Comparison of ENCODE assay signal across 14 cellular contexts in the genomic region with DNA sequence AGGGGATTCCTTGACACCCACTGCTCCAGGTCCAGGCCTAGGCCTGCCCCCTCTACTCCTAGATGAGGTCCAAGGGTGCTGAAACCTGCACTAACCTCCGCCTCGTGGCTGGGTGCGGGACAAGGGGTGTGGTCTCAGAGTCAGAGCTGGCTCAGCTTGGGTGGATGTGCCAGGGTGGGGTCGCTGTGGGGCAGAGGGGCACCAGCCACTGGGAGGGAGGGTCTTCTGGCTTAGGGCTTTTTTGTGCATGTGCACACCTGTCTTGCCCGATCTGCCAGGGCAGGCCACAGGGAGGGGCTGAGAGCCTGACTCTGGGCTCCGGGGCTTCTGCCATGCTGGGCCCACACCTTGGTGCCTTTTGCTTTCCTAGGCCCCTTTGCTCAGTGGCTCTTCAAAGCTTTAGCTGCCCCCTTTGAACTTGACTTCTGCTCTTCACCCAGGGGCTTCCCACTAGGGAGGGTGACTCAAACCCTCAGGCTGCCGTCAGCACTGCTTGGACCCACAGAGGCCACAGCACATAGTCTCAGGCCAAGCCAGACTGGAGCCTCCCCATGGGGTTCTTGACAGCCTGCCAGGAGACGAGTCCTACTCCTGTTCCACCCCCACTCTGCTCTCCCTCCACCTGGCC.
DNase-seq lines count a peak whose midpoint lies in the region; ATAC-seq, FAIRE-seq and TF ChIP-seq lines count a peak whose summit lies in the region.
"Had no signal": no experiment of that assay in that cellular context is flagged by ENCODE, and none has a peak within 500 bp of the region (broad histone marks: within the 10 kb centered on the region; RNA-seq: fewer than 3 reads in every experiment).

No MANE protein-coding gene starts in this region.

- intact Hi-C loops in psoas muscle (cut with DNase I), result loop anchor here in 1 of 2 donors (5.0 to 10.0 kb wide), 2 partner anchors 37 to 185 kb away; no protein-coding TSS in a partner anchor

- no peak for TF ChIP-seq POLR2A in A549 (IDR thresholded peaks at IDR 0.05; ENCODE audit: low read length)

- WGBS in A549 (ENCODE audit: missing lambda C conversion rate), result 80% methylated on average over 8 of the region's 8 CpGs
- WGBS in small intestine, 3 donors, result 55 to 77% (median 74%) methylated on average over 8 of the region's 8 CpGs
- whole genome bisulfite sequencing in psoas muscle, 3 donors, result 84 to 87% (median 86%) methylated on average over 8 of the region's 8 CpGs

- peaks cover 0 to 3% of the 10 kb centered on the region in 2 donors for H3K9me3 Mint-ChIP-seq in activated T-cell treated with anti-CD3 and anti-CD28 coated beads, Interleukin-2, amount 50 U/mL, for 72 hours
- H3K9me3 Mint-ChIP-seq: IgD-negative memory B cell had no signal

- H3K4me3 ChIP-seq in A549 (no peak overlapping the region), HAP-1 (no peak overlapping the region), small intestine (ENCODE audit: low read depth in 1 of 2, low read length in 2 of 2) (no peak overlapping the region), psoas muscle (no peak overlapping the region)
- H3K4me3 ChIP-seq: testis had no signal

- peak overlapping the region; percentile 14 to 90; a peak in 3 of 6 replicates for H3K27ac ChIP-seq in A549
- H3K27ac ChIP-seq in small intestine (ENCODE audit: low read depth in 1 of 2, low read length in 1 of 2), result no peak overlapping the region
- H3K27ac ChIP-seq in psoas muscle, result no peak overlapping the region
- H3K27ac ChIP-seq: neutrophil, testis had no signal

- H3K27me3 ChIP-seq in HAP-1 (ENCODE audit: low read depth) (no peaks in the 10 kb centered on the region), small intestine (ENCODE audit: control insufficient read depth in 2 of 2, insufficient read depth in 2 of 2, low read length in 2 of 2) (no peaks in the 10 kb centered on the region), psoas muscle (ENCODE audit: insufficient read depth in 3 of 3, low read length in 2 of 3) (peaks cover 0 to 2% (median 0%) of the 10 kb centered on the region in 3 donors)
- H3K27me3 ChIP-seq: testis had no signal

- H3K27ac Mint-ChIP-seq in activated T-cell treated with anti-CD3 and anti-CD28 coated beads, Interleukin-2, amount 50 U/mL, for 72 hours, result peak overlapping the region; percentile 38

- DNase-seq in A549 (ENCODE audit: low read depth in 1 of 2, low spot score in 1 of 2) (no peak), Daoy (ENCODE audit: low read depth) (peak; percentile 49), hepatic stellate cell (ENCODE audit: low spot score) (peak; percentile 20), HAP-1 (ENCODE audit: low spot score in 2 of 2) (no peak), small intestine (no peak), psoas muscle (no peak)
- peak; percentile 66 to 77 for DNase-seq in activated T-cell treated with anti-CD3 and anti-CD28 coated beads, Interleukin-2, amount 50 U/mL, for 72 hours
- DNase-seq: erythroblast, NCI-H2081 treated with DMSO at 0.1 percent for 48 hours, testis had no signal

- peak overlapping the region; percentile 11; the same call in 1 of the 3 replicates for H3K4me2 ChIP-seq in A549

- CTCF ChIA-PET in A549 (lab: Yijun Ruan, JAX), result interaction anchor here (0.7 to 2.3 kb wide), 5 partner anchors 13 to 89 kb away, joined by 4 to 8 read pairs (median 5); no protein-coding TSS in a partner anchor

- FAIRE-seq in A549 (lab: Jason Lieb, UNC) (no peak), small intestine (lab: Jason Lieb, UNC) (no peak)
- FAIRE-seq: GM18507 had no signal

- H3K36me3 ChIP-seq in HAP-1 (replicated peaks) (no peaks in the 10 kb centered on the region), small intestine (ENCODE audit: control insufficient read depth in 2 of 2, insufficient read depth in 2 of 2, low read length in 2 of 2) (no peaks in the 10 kb centered on the region), psoas muscle (ENCODE audit: insufficient read depth in 1 of 2, low read depth in 1 of 2) (no peaks in the 10 kb centered on the region)
- H3K36me3 ChIP-seq: neutrophil had no signal

- peaks cover 41% of the 10 kb centered on the region for H3K4me1 ChIP-seq in A549
- peaks cover 13% of the 10 kb centered on the region for H3K4me1 ChIP-seq in HAP-1
- peaks cover 9 to 12% of the 10 kb centered on the region in 2 donors for H3K4me1 ChIP-seq in small intestine (ENCODE audit: control insufficient read depth in 2 of 2, insufficient read depth in 1 of 2, low read depth in 1 of 2, low read length in 1 of 2)
- H3K4me1 ChIP-seq in psoas muscle, result peaks cover 15% of the 10 kb centered on the region

- H3K9me3 ChIP-seq in A549, result 0 out of 3 replicates have a peak, but pooled peaks cover 6% of the 10 kb centered on the region
- no peaks in the 10 kb centered on the region for H3K9me3 ChIP-seq in HAP-1
- H3K9me3 ChIP-seq in small intestine (ENCODE audit: control insufficient read depth, low read depth), result no peaks in the 10 kb centered on the region
- H3K9me3 ChIP-seq in psoas muscle, result no peaks in the 10 kb centered on the region
- H3K9me3 ChIP-seq: neutrophil, testis had no signal

- POLR2A ChIA-PET in A549 (lab: Yijun Ruan, JAX), result no interaction called here

- H3K4me3 Mint-ChIP-seq in activated T-cell treated with anti-CD3 and anti-CD28 coated beads, Interleukin-2, amount 50 U/mL, for 72 hours, result peak overlapping the region; percentile 15 to 71

- no peak for TF ChIP-seq RAD21 in A549 (conservative IDR thresholded peaks at IDR 0.05 in 1 of 2, IDR thresholded peaks at IDR 0.05 in 1 of 2)

- TF ChIP-seq EP300 in A549 (IDR thresholded peaks at IDR 0.05), result no peak

- no peak for TF ChIP-seq CTCF in A549 (IDR thresholded peaks at IDR 0.05)
- no peak for TF ChIP-seq CTCF in psoas muscle (IDR thresholded peaks at IDR 0.05)

- peaks cover 0 to 3% of the 10 kb centered on the region in 2 donors for H3K36me3 Mint-ChIP-seq in activated T-cell treated with anti-CD3 and anti-CD28 coated beads, Interleukin-2, amount 50 U/mL, for 72 hours (ENCODE audit: insufficient read depth in 2 of 2)
- H3K36me3 Mint-ChIP-seq: IgD-negative memory B cell had no signal

- H3K4me1 Mint-ChIP-seq in activated T-cell treated with anti-CD3 and anti-CD28 coated beads, Interleukin-2, amount 50 U/mL, for 72 hours (ENCODE audit: low read depth), result peaks cover 74% of the 10 kb centered on the region

- in situ Hi-C loops in HAP-1 (cut with MboI; ENCODE audit: low sequenced_read_pairs), result no loop called here

- ATAC-seq in A549, result no peak
- ATAC-seq in activated T-cell treated with anti-CD3 and anti-CD28 coated beads, Interleukin-2, amount 50 U/mL, for 72 hours (replicated peaks in 1 of 2), result peak; percentile 91 to 92
- ATAC-seq in HG02840 (IDR thresholded peaks at IDR 0.05; ENCODE audit: low FRiP score, unreplicated experiment), result no peak
- no peak for ATAC-seq in psoas muscle

- H3K27me3 Mint-ChIP-seq in activated T-cell treated with anti-CD3 and anti-CD28 coated beads, Interleukin-2, amount 50 U/mL, for 72 hours (ENCODE audit: low read depth), result no peaks in the 10 kb centered on the region

TF ChIP-seq in A549, 52 proteins besides CTCF, POLR2A, EP300 and RAD21:
- TF ChIP-seq, protein P1, sequence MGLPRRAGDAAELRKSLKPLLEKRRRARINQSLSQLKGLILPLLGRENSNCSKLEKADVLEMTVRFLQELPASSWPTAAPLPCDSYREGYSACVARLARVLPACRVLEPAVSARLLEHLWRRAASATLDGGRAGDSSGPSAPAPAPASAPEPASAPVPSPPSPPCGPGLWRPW (IDR thresholded peaks at IDR 0.05), result no peak
- TF ChIP-seq CBX8 (IDR thresholded peaks at IDR 0.05) (no peak), CEBPB (IDR thresholded peaks at IDR 0.05) (no peak)
- TF ChIP-seq, protein P2, sequence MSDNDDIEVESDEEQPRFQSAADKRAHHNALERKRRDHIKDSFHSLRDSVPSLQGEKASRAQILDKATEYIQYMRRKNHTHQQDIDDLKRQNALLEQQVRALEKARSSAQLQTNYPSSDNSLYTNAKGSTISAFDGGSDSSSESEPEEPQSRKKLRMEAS (IDR thresholded peaks at IDR 0.05), result no peak

Comparison
In these comparisons a context has a peak if more than half of its experiments do, and no peak if none do; other contexts are left out.
1. ATAC-seq: peak in activated T-cell treated with anti-CD3 and anti-CD28 coated beads, Interleukin-2, amount 50 U/mL, for 72 hours (2 of 2); none in A549 (0 of 2), HG02840 (single experiment) and psoas muscle (0 of 4).
2. DNase-seq: peak in Daoy (single experiment), activated T-cell treated with anti-CD3 and anti-CD28 coated beads, Interleukin-2, amount 50 U/mL, for 72 hours (2 of 2) and hepatic stellate cell (single experiment); none in A549 (0 of 2), HAP-1 (0 of 2), small intestine (single experiment) and psoas muscle (0 of 2).
3. H3K27ac ChIP-seq: peak in A549 (2 of 2); none in small intestine (0 of 2) and psoas muscle (single experiment).